20 cellular contexts compared by ENCODE assay signal in the genomic region with DNA sequence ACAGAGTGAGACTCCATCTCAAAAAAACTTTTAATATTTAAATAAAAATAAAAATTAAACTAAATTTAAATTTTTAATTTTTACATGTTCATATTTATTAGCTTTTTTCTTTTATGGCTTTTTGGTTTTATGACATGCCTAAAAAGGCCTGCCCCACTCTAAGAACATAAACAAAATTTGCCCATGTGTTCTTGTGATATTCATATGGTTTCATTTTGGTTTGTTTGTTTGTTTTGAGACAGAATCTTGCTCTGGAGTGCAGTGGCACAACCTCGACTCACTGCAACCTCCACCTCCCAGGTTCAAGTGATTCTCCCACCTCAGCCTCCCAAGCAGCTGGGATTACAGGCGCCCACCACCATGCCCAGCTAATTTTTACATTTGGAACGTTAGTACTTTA. TPM values are rescaled to one million over a fixed set of nuclear protein-coding genes. Genes with fewer than 3 reads are reported as not detected.
A peak's percentile ranks its signal among the peaks of the same experiment; 100 is the strongest.
DNase-seq lines count a peak whose midpoint lies in the region; ATAC-seq, FAIRE-seq and TF ChIP-seq lines count a peak whose summit lies in the region.
"Had no signal": no experiment of that assay in that cellular context is flagged by ENCODE, and none has a peak within 500 bp of the region (broad histone marks: within the 10 kb centered on the region; RNA-seq: fewer than 3 reads in every experiment).

No MANE protein-coding gene starts in this region.

- H3K79me2 ChIP-seq in HCT116 (ENCODE audit: insufficient read depth, low read length), result no peaks in the 10 kb centered on the region

- peaks cover under 1% of the 10 kb centered on the region for H3K36me3 Mint-ChIP-seq in dendritic cell treated with granulocyte-macrophage colony-stimulating factor and Interleukin-4, amounts not matched to agents 40 ng/mL and 50 ng/mL, for 4 days (ENCODE audit: low read depth)
- no peaks in the 10 kb centered on the region for H3K36me3 Mint-ChIP-seq in osteocyte (ENCODE audit: unreplicated experiment)
- H3K36me3 Mint-ChIP-seq in activated naive CD4-positive, alpha-beta T cell treated with anti-CD3 and anti-CD28 coated beads for 36 hours (ENCODE audit: low read depth), result no peaks in the 10 kb centered on the region
- H3K36me3 Mint-ChIP-seq: naive B cell had no signal

- FAIRE-seq in A549 (lab: Jason Lieb, UNC), result no peak
- FAIRE-seq: small intestine had no signal

- TF ChIP-seq RAD21 in A549 (conservative IDR thresholded peaks at IDR 0.05 in 1 of 2, IDR thresholded peaks at IDR 0.05 in 1 of 2), result no peak
- no peak for TF ChIP-seq RAD21 in HCT116 (IDR thresholded peaks at IDR 0.05; ENCODE audit: low read depth)

- no peaks in the 10 kb centered on the region; the same call in 2 of the 3 replicates for H3K9me3 ChIP-seq in A549
- H3K9me3 ChIP-seq in HCT116 (ENCODE audit: control insufficient read depth in 1 of 2, insufficient read depth in 1 of 2, low read depth in 1 of 2, low read length in 2 of 2), result no peaks in the 10 kb centered on the region
- no peaks in the 10 kb centered on the region for H3K9me3 ChIP-seq in psoas muscle

- H3K27me3 Mint-ChIP-seq in dendritic cell treated with granulocyte-macrophage colony-stimulating factor and Interleukin-4, amounts not matched to agents 40 ng/mL and 50 ng/mL, for 4 days, result no peaks in the 10 kb centered on the region
- no peaks in the 10 kb centered on the region for H3K27me3 Mint-ChIP-seq in osteocyte (ENCODE audit: unreplicated experiment)
- H3K27me3 Mint-ChIP-seq in activated naive CD4-positive, alpha-beta T cell treated with anti-CD3 and anti-CD28 coated beads for 36 hours (ENCODE audit: low read depth), result no peaks in the 10 kb centered on the region
- H3K27me3 Mint-ChIP-seq: central memory CD8-positive, alpha-beta T cell; naive B cell had no signal

- DNase-seq in A549 (ENCODE audit: low read depth in 1 of 2, low spot score in 1 of 2) (no peak), HCT116 (ENCODE audit: low read depth, low spot score) (no peak), osteocyte (ENCODE audit: extremely low spot score, unreplicated experiment) (no peak), NCI-H226 (no peak), psoas muscle (no peak), NCI-H2081 treated with DMSO at 0.1 percent for 48 hours (lab: John Stamatoyannopoulos, UW) (no peak)
- DNase-seq in activated naive CD4-positive, alpha-beta T cell treated with anti-CD3 and anti-CD28 coated beads for 36 hours, result no peak
- DNase-seq: activated CD4-positive, alpha-beta T cell treated with anti-CD3 and anti-CD28 coated beads, Interleukin-2, amount 10 ng/mL, durations not matched to agents 7 days and 5 days; activated CD8-positive, alpha-beta memory T cell treated with anti-CD3 and anti-CD28 coated beads, Interleukin-2, amount 50 U/mL, for 48 hours; activated effector memory CD4-positive, alpha-beta T cell treated with Interleukin-2 at 50 U/mL for 16 hours; amygdala; DND-41; effector CD8-positive, alpha-beta T cell; naive B cell; NCI-H1092; NCI-H2081; NCI-H510A treated with DMSO at 0.1 percent for 48 hours; small intestine had no signal

- H3K27ac ChIP-seq in A549 (peak overlapping the region; percentile 97 to 100), HCT116 (ENCODE audit: low read depth, low read length) (peak overlapping the region; percentile 100), psoas muscle (no peak overlapping the region)

- H3K4me1 Mint-ChIP-seq in dendritic cell treated with granulocyte-macrophage colony-stimulating factor and Interleukin-4, amounts not matched to agents 40 ng/mL and 50 ng/mL, for 4 days (ENCODE audit: low read depth), result peaks cover 68% of the 10 kb centered on the region
- peaks cover 45% of the 10 kb centered on the region for H3K4me1 Mint-ChIP-seq in osteocyte (ENCODE audit: unreplicated experiment)
- H3K4me1 Mint-ChIP-seq in activated naive CD4-positive, alpha-beta T cell treated with anti-CD3 and anti-CD28 coated beads for 36 hours (ENCODE audit: low read depth), result peaks cover 13% of the 10 kb centered on the region
- H3K4me1 Mint-ChIP-seq: central memory CD8-positive, alpha-beta T cell had no signal

- H3K27me3 ChIP-seq in HCT116 (ENCODE audit: insufficient read depth, low read length), result no peaks in the 10 kb centered on the region
- H3K27me3 ChIP-seq in psoas muscle (ENCODE audit: insufficient read depth in 3 of 3, low read length in 2 of 3), result no peaks in the 10 kb centered on the region

- H3K4me1 ChIP-seq in A549 (peaks cover 54% of the 10 kb centered on the region), HCT116 (ENCODE audit: control insufficient read depth in 1 of 2, insufficient read depth in 2 of 2, low read length in 2 of 2) (peaks cover 64 to 74% of the 10 kb centered on the region in 2 experiments), psoas muscle (peaks cover 4% of the 10 kb centered on the region)

- ATAC-seq in A549, result no peak
- no peak for ATAC-seq in HCT116
- no peak for ATAC-seq in psoas muscle

- H2AFZ ChIP-seq in HCT116 (ENCODE audit: low read depth, low read length, poor library complexity, severe bottlenecking), result no peak overlapping the region

- RAD21 ChIA-PET in HCT116 (lab: Charles Lee; ENCODE audit: low non-redundant PET in 1 of 2, low total read pairs in 2 of 2, uncharacterized antibody in 2 of 2, unreplicated experiment in 2 of 2), result no interaction called here

- peak overlapping the region; percentile 65 for H3K9ac ChIP-seq in HCT116 (ENCODE audit: low read length)

- no peak for TF ChIP-seq CTCF in A549 (IDR thresholded peaks at IDR 0.05)
- TF ChIP-seq CTCF in HCT116 (IDR thresholded peaks at IDR 0.05 in 2 of 3, conservative IDR thresholded peaks at IDR 0.05 in 1 of 3; ENCODE audit: borderline replicate concordance in 1 of 3, insufficient read depth in 1 of 3, low read depth in 2 of 3, low read length in 2 of 3), result no peak
- TF ChIP-seq CTCF in osteocyte (IDR thresholded peaks at IDR 0.05), result no peak
- no peak for TF ChIP-seq CTCF in psoas muscle (IDR thresholded peaks at IDR 0.05)

- TF ChIP-seq EP300 in A549 (IDR thresholded peaks at IDR 0.05), result no peak

- H3K9me2 ChIP-seq in HCT116 (ENCODE audit: insufficient read depth), result no peaks in the 10 kb centered on the region

- intact Hi-C loops in HCT116 (cut with micrococcal nuclease) (no loop called here), psoas muscle (cut with DNase I) (no loop called here)
- intact Hi-C loops in dendritic cell treated with granulocyte-macrophage colony-stimulating factor and Interleukin-4, amounts not matched to agents 40 ng/mL and 50 ng/mL, for 4 days (cut with micrococcal nuclease), result no loop called here
- intact Hi-C loops in activated naive CD4-positive, alpha-beta T cell treated with anti-CD3 and anti-CD28 coated beads for 36 hours (cut with micrococcal nuclease), result no loop called here

- H4K20me1 ChIP-seq in HCT116 (ENCODE audit: insufficient read depth), result no peaks in the 10 kb centered on the region

- H3K4me2 ChIP-seq in A549 (peak overlapping the region; percentile 69), HCT116 (ENCODE audit: low read length) (peak overlapping the region; percentile 38)

- no peak for TF ChIP-seq POLR2A in A549 (IDR thresholded peaks at IDR 0.05; ENCODE audit: low read length)
- TF ChIP-seq POLR2A in HCT116 (IDR thresholded peaks at IDR 0.05; ENCODE audit: borderline replicate concordance, extremely low read depth, insufficient read depth, insufficient read length), result no peak

- H3K4me3 ChIP-seq in A549 (no peak overlapping the region), HCT116 (replicated peaks in 1 of 2; ENCODE audit: low read depth in 1 of 2, low read length in 2 of 2) (no peak overlapping the region), psoas muscle (no peak overlapping the region)

- no peaks in the 10 kb centered on the region for H3K36me3 ChIP-seq in HCT116 (ENCODE audit: control insufficient read depth in 1 of 2, insufficient read depth in 2 of 2, low read length in 2 of 2)
- H3K36me3 ChIP-seq in psoas muscle (ENCODE audit: insufficient read depth in 1 of 2, low read depth in 1 of 2), result no peaks in the 10 kb centered on the region

- CTCF ChIA-PET in A549 (lab: Yijun Ruan, JAX), result interaction anchor here (0.8 to 1.3 kb wide), 5 partner anchors 19 to 55 kb away, joined by 3 to 4 read pairs (median 3); no protein-coding TSS in a partner anchor
- CTCF ChIA-PET in HCT116 (lab: Charles Lee), result interaction anchor here (0.9 to 2.1 kb wide), 3 partner anchors 19 to 34 kb away, joined by 3 to 6 read pairs (median 3); no protein-coding TSS in a partner anchor
- CTCF ChIA-PET in activated naive CD4-positive, alpha-beta T cell treated with anti-CD3 and anti-CD28 coated beads for 36 hours (lab: Charles Lee), result interaction anchor here (1.1 kb wide), 1 partner anchor 23 kb away, joined by 4 read pairs; no protein-coding TSS in a partner anchor

- no peak overlapping the region for H3K4me3 Mint-ChIP-seq in dendritic cell treated with granulocyte-macrophage colony-stimulating factor and Interleukin-4, amounts not matched to agents 40 ng/mL and 50 ng/mL, for 4 days
- no peak overlapping the region for H3K4me3 Mint-ChIP-seq in osteocyte (ENCODE audit: unreplicated experiment)
- H3K4me3 Mint-ChIP-seq in activated naive CD4-positive, alpha-beta T cell treated with anti-CD3 and anti-CD28 coated beads for 36 hours, result no peak overlapping the region
- H3K4me3 Mint-ChIP-seq: activated CD4-positive, alpha-beta T cell treated with anti-CD3 and anti-CD28 coated beads, Interleukin-2, amount 10 ng/mL, durations not matched to agents 7 days and 5 days; central memory CD8-positive, alpha-beta T cell; naive B cell had no signal

- POLR2A ChIA-PET in A549 (lab: Yijun Ruan, JAX) (no interaction called here), HCT116 (lab: Charles Lee) (no interaction called here)

- H3K9me3 Mint-ChIP-seq in dendritic cell treated with granulocyte-macrophage colony-stimulating factor and Interleukin-4, amounts not matched to agents 40 ng/mL and 50 ng/mL, for 4 days, result no peaks in the 10 kb centered on the region
- H3K9me3 Mint-ChIP-seq in osteocyte (ENCODE audit: unreplicated experiment), result no peaks in the 10 kb centered on the region
- no peaks in the 10 kb centered on the region for H3K9me3 Mint-ChIP-seq in activated naive CD4-positive, alpha-beta T cell treated with anti-CD3 and anti-CD28 coated beads for 36 hours
- H3K9me3 Mint-ChIP-seq: central memory CD8-positive, alpha-beta T cell had no signal

- 60% methylated on average over 3 of the region's 3 CpGs for WGBS in A549 (ENCODE audit: missing lambda C conversion rate)
- 87 to 92% (median 89%) methylated on average over 3 of the region's 3 CpGs for WGBS in psoas muscle, 3 donors

- H3K27ac Mint-ChIP-seq in dendritic cell treated with granulocyte-macrophage colony-stimulating factor and Interleukin-4, amounts not matched to agents 40 ng/mL and 50 ng/mL, for 4 days, result peak overlapping the region; percentile 100
- H3K27ac Mint-ChIP-seq in osteocyte (ENCODE audit: unreplicated experiment), result peak overlapping the region; percentile 80
- H3K27ac Mint-ChIP-seq in activated naive CD4-positive, alpha-beta T cell treated with anti-CD3 and anti-CD28 coated beads for 36 hours, result no peak overlapping the region

- no TSS peak for BruUV-seq in HCT116 (replicated peaks; lab: Mats Ljungman, UMichigan)

RNA-seq across cellular contexts. Expression of gene SUSD2, which starts 27.7 kb away (rescaled TPM):
- polyA plus RNA-seq in A549 (2011; rRNA removed) (12.4 and 12.7 TPM in 2 replicates), A549 (2017; fragmentation: RNase III; extraction: RNeasy Plus Mini Kit Qiagen cat#74134 plus additional on column Dnase treatment) (51.4 to 60.9 TPM (median 51.9 TPM) in 3 replicates), psoas muscle (1 to 10 TPM; 1.1 to 1.4 (median 1.3) TPM)
- 12.0 and 14.3 TPM in 2 replicates for polyA plus RNA-seq in A549 (2012; cell fraction: cytosol; rRNA removed)
- polyA plus RNA-seq in A549 (2012; cell fraction: nucleus; rRNA removed), result 49.1 and 70.7 TPM in 2 replicates
- 9.4 and 12.1 TPM in 2 replicates for polyA minus RNA-seq in A549 (2011; rRNA and poly(A)+ RNA removed)
- total RNA-seq in HCT116 (2021; ENCODE audit: unreplicated experiment) (6.6 TPM), osteocyte (4.2 and 4.5 TPM in 2 replicates), psoas muscle (1 to 10 TPM; 1.1 to 1.8 (median 1.4) TPM)
- 9.6 and 10.3 TPM in 2 replicates for polyA plus RNA-seq in HCT116 (2012)
- under 1 TPM; 0.21 to 0.22 TPM for total RNA-seq in activated naive CD4-positive, alpha-beta T cell treated with anti-CD3 and anti-CD28 coated beads for 36 hours

RNA-seq across cellular contexts. Expression of gene GGT5, which starts 35.9 kb away (rescaled TPM):
- polyA plus RNA-seq in A549 (2011; rRNA removed) (2.3 and 3.1 TPM in 2 replicates), A549 (2017; fragmentation: RNase III; extraction: RNeasy Plus Mini Kit Qiagen cat#74134 plus additional on column Dnase treatment) (2.2 to 3.3 TPM (median 2.5 TPM) in 3 replicates), psoas muscle (10 to 100 TPM in 1 of 3 donors, 1 to 10 TPM in 2; 9.3 to 13.7 (median 9.8) TPM)
- polyA plus RNA-seq in A549 (2012; cell fraction: cytosol; rRNA removed), result 0.90 and 1.2 TPM in 2 replicates
- 8.8 and 9.9 TPM in 2 replicates for polyA plus RNA-seq in A549 (2012; cell fraction: nucleus; rRNA removed)
- polyA minus RNA-seq in A549 (2011; rRNA and poly(A)+ RNA removed), result 1.9 and 4.9 TPM in 2 replicates
- total RNA-seq in HCT116 (2021; ENCODE audit: unreplicated experiment) (0.57 TPM), osteocyte (136 and 150 TPM in 2 replicates), psoas muscle (10 to 100 TPM in 2 of 4 donors, 1 to 10 TPM in 2; 7.3 to 11.3 (median 9.0) TPM)
- polyA plus RNA-seq in HCT116 (2012), result 0.14 and 0.42 TPM in 2 replicates
- not detected for total RNA-seq in activated naive CD4-positive, alpha-beta T cell treated with anti-CD3 and anti-CD28 coated beads for 36 hours

Comparison
In these comparisons a context has a peak if more than half of its experiments do, and no peak if none do; other contexts are left out.
1. RNA of gene GGT5, which starts 35.9 kb away (total RNA-seq): 136 to 150 TPM in osteocyte; 7.3 to 11.3 TPM in psoas muscle, 0.57 TPM in HCT116 (single experiment) and not detected in activated naive CD4-positive, alpha-beta T cell treated with anti-CD3 and anti-CD28 coated beads for 36 hours; every median in the first group is over 10 times any median in the second.